ENCODE assay signal across 21 cellular contexts in genomic region chrX:48179691-48180090, GRCh38. TPM values are rescaled to one million over a fixed set of nuclear protein-coding genes. Genes with fewer than 3 reads are reported as not detected.
DNase-seq lines count a peak whose midpoint lies in the region; ATAC-seq, FAIRE-seq and TF ChIP-seq lines count a peak whose summit lies in the region.
"Had no signal": no experiment of that assay in that cellular context is flagged by ENCODE, and none has a peak within 500 bp of the region (broad histone marks: within the 10 kb centered on the region; RNA-seq: fewer than 3 reads in every experiment).

No MANE protein-coding gene starts in this region.

- H3K4me1 ChIP-seq in A549 (no peaks in the 10 kb centered on the region), keratinocyte (ENCODE audit: control insufficient read depth, extremely low read depth, insufficient read depth, low read length) (peaks cover 10% of the 10 kb centered on the region)
- H3K4me1 ChIP-seq: Caco-2 had no signal

- no peak overlapping the region for H3K4me2 ChIP-seq in A549
- peak overlapping the region; percentile 56 for H3K4me2 ChIP-seq in keratinocyte (ENCODE audit: control insufficient read depth, extremely low read depth, insufficient read depth, low read depth, low read length)

- peaks cover 60% of the 10 kb centered on the region for H3K27me3 Mint-ChIP-seq in activated T-cell treated with anti-CD3 and anti-CD28 coated beads, Interleukin-2, amount 50 U/mL, for 24 hours

- TF ChIP-seq RAD21 in A549 (conservative IDR thresholded peaks at IDR 0.05 in 1 of 2, IDR thresholded peaks at IDR 0.05 in 1 of 2), result no peak

- DNase-seq in A549 (ENCODE audit: low read depth in 1 of 2, low spot score in 1 of 2) (no peak), NCI-H226 (peak; percentile 1), epithelial cell of esophagus (ENCODE audit: low read depth) (peak; percentile 79), keratinocyte (ENCODE audit: low read depth, low spot score) (no peak), DMS153 (lab: John Stamatoyannopoulos, UW) (no peak)
- no peak for DNase-seq in stimulated activated CD4-positive, alpha-beta T cell treated with anti-CD3 and anti-CD28 coated beads, Interleukin-4, amount 100 ng/mL, for 24 hours
- DNase-seq in activated CD4-positive, alpha-beta T cell treated with anti-CD3 and anti-CD28 coated beads, Interleukin-2, amount 50 U/mL, for 4 hours, result no peak
- DNase-seq in activated T-cell treated with anti-CD3 and anti-CD28 coated beads, Interleukin-2, amount 50 U/mL, for 24 hours, result no peak
- DNase-seq: 8988T; C1 segment of cervical spinal cord; Caco-2; CD4-positive, CD25-positive, alpha-beta regulatory T cell; CD8-positive, alpha-beta T cell; DMS79; EL; GDM1; GOT3; H9 had no signal

- POLR2A ChIA-PET in A549 (lab: Yijun Ruan, JAX), result no interaction called here

- no peak for ATAC-seq in A549
- ATAC-seq: CD8-positive, alpha-beta T cell; HCT116 had no signal

- WGBS in A549 (ENCODE audit: missing lambda C conversion rate), result 47% methylated on average over 3 of the region's 4 CpGs

- H3K4me1 Mint-ChIP-seq in activated T-cell treated with anti-CD3 and anti-CD28 coated beads, Interleukin-2, amount 50 U/mL, for 24 hours (ENCODE audit: low read depth), result no peaks in the 10 kb centered on the region
- H3K4me1 Mint-ChIP-seq: CD4-positive, CD25-positive, alpha-beta regulatory T cell had no signal

- H3K4me3 ChIP-seq in A549 (no peak overlapping the region), epithelial cell of esophagus (ENCODE audit: low read length) (no peak overlapping the region), keratinocyte (ENCODE audit: control insufficient read depth in 2 of 3, extremely low read depth in 1 of 3, insufficient read depth in 2 of 3, low read depth in 1 of 3, low read length in 3 of 3) (no peak overlapping the region)

- H3K4me3 Mint-ChIP-seq in activated T-cell treated with anti-CD3 and anti-CD28 coated beads, Interleukin-2, amount 50 U/mL, for 24 hours, result no peak overlapping the region
- H3K4me3 Mint-ChIP-seq: CD4-positive, CD25-positive, alpha-beta regulatory T cell; CD8-positive, alpha-beta T cell; H9 had no signal

- H3K36me3 ChIP-seq in keratinocyte (ENCODE audit: control insufficient read depth in 2 of 2, extremely low read depth in 1 of 2, insufficient read depth in 2 of 2, low read length in 2 of 2), result no peaks in the 10 kb centered on the region

- no peaks in the 10 kb centered on the region for H3K9me1 ChIP-seq in keratinocyte (ENCODE audit: control insufficient read depth, extremely low read depth, insufficient read depth, low read length)

- no peaks in the 10 kb centered on the region for H3K9me3 Mint-ChIP-seq in activated T-cell treated with anti-CD3 and anti-CD28 coated beads, Interleukin-2, amount 50 U/mL, for 24 hours
- H3K9me3 Mint-ChIP-seq: CD8-positive, alpha-beta T cell had no signal

- H3K9me3 ChIP-seq in A549 (no peaks in the 10 kb centered on the region), keratinocyte (ENCODE audit: control insufficient read depth, low read depth, low read length) (no peaks in the 10 kb centered on the region)
- H3K9me3 ChIP-seq: Caco-2 had no signal

- no peak for TF ChIP-seq CTCF in A549 (IDR thresholded peaks at IDR 0.05)
- no peak for TF ChIP-seq CTCF in epithelial cell of esophagus (IDR thresholded peaks at IDR 0.05; ENCODE audit: insufficient read depth, low read depth, low read length, missing control alignments)
- TF ChIP-seq CTCF in keratinocyte (optimal IDR thresholded peaks at IDR 0.05 in 1 of 3, IDR thresholded peaks at IDR 0.05 in 1 of 3, conservative IDR thresholded peaks at IDR 0.05 in 1 of 3; ENCODE audit: extremely low read depth in 1 of 3, insufficient read depth in 2 of 3, low read length in 3 of 3), result no peak

- H3K79me2 ChIP-seq in keratinocyte (ENCODE audit: control insufficient read depth, insufficient read depth, low read length), result no peaks in the 10 kb centered on the region

- no peaks in the 10 kb centered on the region for H3K27me3 ChIP-seq in keratinocyte (ENCODE audit: control insufficient read depth, extremely low read depth, insufficient read depth, low read length)

- no peak for TF ChIP-seq EP300 in A549 (IDR thresholded peaks at IDR 0.05)

- CTCF ChIA-PET in A549 (lab: Yijun Ruan, JAX), result no interaction called here

- H3K27ac ChIP-seq in A549 (no peak overlapping the region), keratinocyte (ENCODE audit: control insufficient read depth, insufficient read depth, low read length) (peak overlapping the region; percentile 60)

- TF ChIP-seq POLR2A in A549 (IDR thresholded peaks at IDR 0.05; ENCODE audit: low read length), result no peak

- H3K9ac ChIP-seq in keratinocyte (ENCODE audit: control insufficient read depth, extremely low read depth, insufficient read depth, low read length), result no peak overlapping the region

- dilution Hi-C loops in keratinocyte (cut with MboI; ENCODE audit: extremely low pct_ligation_motif_present, low sequenced_read_pairs), result no loop called here

- H3K36me3 Mint-ChIP-seq in activated T-cell treated with anti-CD3 and anti-CD28 coated beads, Interleukin-2, amount 50 U/mL, for 24 hours (ENCODE audit: low read depth), result no peaks in the 10 kb centered on the region
- H3K36me3 Mint-ChIP-seq: CD4-positive, CD25-positive, alpha-beta regulatory T cell; CD8-positive, alpha-beta T cell had no signal

- no peaks in the 10 kb centered on the region for H4K20me1 ChIP-seq in keratinocyte (ENCODE audit: control insufficient read depth, extremely low read depth, insufficient read depth, low read length)

- no peak overlapping the region for H3K27ac Mint-ChIP-seq in activated T-cell treated with anti-CD3 and anti-CD28 coated beads, Interleukin-2, amount 50 U/mL, for 24 hours
- H3K27ac Mint-ChIP-seq: CD4-positive, CD25-positive, alpha-beta regulatory T cell; CD8-positive, alpha-beta T cell; H9 had no signal

- FAIRE-seq in A549 (lab: Jason Lieb, UNC) (peak; percentile 76), keratinocyte (lab: Jason Lieb, UNC) (no peak)
- FAIRE-seq: GM12891 had no signal

- peak overlapping the region; percentile 36 for H2AFZ ChIP-seq in keratinocyte (ENCODE audit: control insufficient read depth, low read length)

TF ChIP-seq in A549, 52 proteins besides CTCF, POLR2A, EP300 and RAD21 (continues in another document):
- TF ChIP-seq RNF2 (IDR thresholded peaks at IDR 0.05; ENCODE audit: borderline replicate concordance, low read depth) (no peak), E2F6 (IDR thresholded peaks at IDR 0.05; ENCODE audit: borderline replicate concordance, low read depth) (no peak), MAFK (IDR thresholded peaks at IDR 0.05; ENCODE audit: partially characterized antibody) (no peak), EHF (CRISPR knock-in tag; IDR thresholded peaks at IDR 0.05) (no peak), FOXS1 (CRISPR knock-in tag; IDR thresholded peaks at IDR 0.05) (no peak), BCL3 (IDR thresholded peaks at IDR 0.05) (no peak), HDAC2 (IDR thresholded peaks at IDR 0.05) (no peak)

RNA-seq across cellular contexts. Expression of gene SSX5, which starts 16.9 kb away (rescaled TPM):
- not detected in 2 replicates for polyA plus RNA-seq in A549 (2011; rRNA removed)
- polyA plus RNA-seq in A549 (2012; cell fraction: cytosol; rRNA removed), result not detected in 2 replicates
- polyA plus RNA-seq in A549 (2012; cell fraction: nucleus; rRNA removed), result not detected in 2 replicates
- not detected in 3 replicates for polyA plus RNA-seq in A549 (2017; fragmentation: RNase III; extraction: RNeasy Plus Mini Kit Qiagen cat#74134 plus additional on column Dnase treatment)
- polyA minus RNA-seq in A549 (2011; rRNA and poly(A)+ RNA removed), result not detected in 2 replicates
- not detected in 3 replicates for polyA plus RNA-seq in keratinocyte
- polyA plus RNA-seq in keratinocyte (2011; ENCODE audit: low read depth), result not detected
- not detected in 2 replicates for polyA plus RNA-seq in keratinocyte (2011; cell fraction: cytosol; rRNA removed)
- not detected in 2 replicates for polyA plus RNA-seq in keratinocyte (2011; cell fraction: nucleus; rRNA removed)
- polyA plus RNA-seq in keratinocyte (2012; ENCODE audit: low replicate concordance), result not detected in 2 replicates
- polyA minus RNA-seq in keratinocyte, result not detected in 3 replicates
- not detected for polyA minus RNA-seq in keratinocyte (2011; cell fraction: cytosol; rRNA and poly(A)+ RNA removed)
- polyA minus RNA-seq in keratinocyte (2011; cell fraction: nucleus; rRNA and poly(A)+ RNA removed), result not detected in 2 replicates
- polyA plus RNA-seq: BJ; CD4-positive, CD25-positive, alpha-beta regulatory T cell had no signal

RNA-seq across cellular contexts. Expression of gene SPACA5B, which starts 49.3 kb away (rescaled TPM):
- polyA plus RNA-seq in A549 (2011; rRNA removed) (not detected in 2 replicates), A549 (2017; fragmentation: RNase III; extraction: RNeasy Plus Mini Kit Qiagen cat#74134 plus additional on column Dnase treatment) (not detected in 3 replicates), keratinocyte (not detected in 3 replicates)
- not detected in 2 replicates for polyA plus RNA-seq in A549 (2012; cell fraction: cytosol; rRNA removed)
- polyA plus RNA-seq in A549 (2012; cell fraction: nucleus; rRNA removed), result not detected in 2 replicates
- polyA minus RNA-seq in A549 (2011; rRNA and poly(A)+ RNA removed), result not detected in 2 replicates
- not detected for polyA plus RNA-seq in keratinocyte (2011; ENCODE audit: low read depth)
- not detected in 2 replicates for polyA plus RNA-seq in keratinocyte (2011; cell fraction: cytosol; rRNA removed)
- not detected in 2 replicates for polyA plus RNA-seq in keratinocyte (2011; cell fraction: nucleus; rRNA removed)
- polyA plus RNA-seq in keratinocyte (2012; ENCODE audit: low replicate concordance), result not detected in 2 replicates
- not detected in 3 replicates for polyA minus RNA-seq in keratinocyte
- polyA minus RNA-seq in keratinocyte (2011; cell fraction: cytosol; rRNA and poly(A)+ RNA removed), result not detected
- not detected in 2 replicates for polyA minus RNA-seq in keratinocyte (2011; cell fraction: nucleus; rRNA and poly(A)+ RNA removed)
- polyA plus RNA-seq: BJ; CD4-positive, CD25-positive, alpha-beta regulatory T cell had no signal

Comparison
In these comparisons a context has a peak if more than half of its experiments do, and no peak if none do; other contexts are left out.
1. DNase-seq: peak in NCI-H226 (single experiment) and epithelial cell of esophagus (single experiment); none in A549 (0 of 2), keratinocyte (single experiment), DMS153 (single experiment), stimulated activated CD4-positive, alpha-beta T cell treated with anti-CD3 and anti-CD28 coated beads, Interleukin-4, amount 100 ng/mL, for 24 hours (single experiment), activated CD4-positive, alpha-beta T cell treated with anti-CD3 and anti-CD28 coated beads, Interleukin-2, amount 50 U/mL, for 4 hours (0 of 2) and activated T-cell treated with anti-CD3 and anti-CD28 coated beads, Interleukin-2, amount 50 U/mL, for 24 hours (single experiment).